13 cellular contexts compared by ENCODE assay signal in the genomic region with DNA sequence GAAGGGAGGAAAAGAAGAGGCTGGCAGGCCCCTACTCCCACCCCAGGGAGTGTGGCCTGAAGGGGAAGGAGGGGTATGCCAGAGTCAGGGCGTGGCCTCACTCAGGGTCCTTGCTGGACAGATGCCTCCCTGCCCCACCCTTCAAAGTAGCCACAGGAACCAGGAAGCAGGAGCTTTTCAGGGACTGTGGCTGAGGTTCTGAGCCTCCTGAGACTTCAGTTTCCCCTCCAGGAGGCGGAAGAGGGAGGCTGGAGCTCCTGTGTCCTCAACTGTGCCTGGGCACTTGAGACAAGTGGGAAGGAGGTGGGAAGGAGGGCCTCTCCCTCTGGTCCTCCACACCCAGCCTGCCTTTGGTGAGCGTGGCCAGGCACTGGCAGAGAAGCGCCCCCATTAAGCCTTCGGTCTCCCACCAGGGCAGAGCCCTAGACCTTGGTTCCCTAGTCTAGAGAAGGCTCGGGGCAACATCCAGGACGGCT. TPM values are rescaled to one million over a fixed set of nuclear protein-coding genes. Genes with fewer than 3 reads are reported as not detected.
DNase-seq lines count a peak whose midpoint lies in the region; ATAC-seq and TF ChIP-seq lines count a peak whose summit lies in the region.
"Had no signal": no experiment of that assay in that cellular context is flagged by ENCODE, and none has a peak within 500 bp of the region (broad histone marks: within the 10 kb centered on the region; RNA-seq: fewer than 3 reads in every experiment).

No MANE protein-coding gene starts in this region.

- peak overlapping the region; percentile 72 for H3K9ac ChIP-seq in NT2/D1 (ENCODE audit: insufficient read length, low read depth)

- no peak for TF ChIP-seq POLR2A in esophagus squamous epithelium (IDR thresholded peaks at IDR 0.05)

- H3K27ac ChIP-seq in esophagus squamous epithelium = peak overlapping the region; percentile 88 to 94 (median 92)
- H3K27ac ChIP-seq in osteoblast (ENCODE audit: low read depth, low read length) = no peak overlapping the region

- H2AFZ ChIP-seq in osteoblast (ENCODE audit: low read length) = no peak overlapping the region

- in situ Hi-C loops in ACHN (cut with HindIII; ENCODE audit: low pct_ligation_motif_present, low pct_unique_long_range_greater_than_20kb, low sequenced_read_pairs) = no loop called here

- H4K20me1 ChIP-seq in osteoblast (ENCODE audit: insufficient read depth, low read length) = no peaks in the 10 kb centered on the region

- ATAC-seq in GM19328 (IDR thresholded peaks at IDR 0.05; ENCODE audit: unreplicated experiment) = no peak

- DNase-seq in ACHN (peak; percentile 20), NT2/D1 (ENCODE audit: low read depth, low spot score) (no peak), esophagus squamous epithelium (lab: John Stamatoyannopoulos, UW) (no peak), osteoblast (ENCODE audit: insufficient read length, low spot score, missing footprints) (peak; percentile 80), islet precursor cell (no peak), NOMO-1 (lab: John Stamatoyannopoulos, UW; ENCODE audit: unreplicated experiment in 2 of 2) (no peak), NCI-H2171 (lab: John Stamatoyannopoulos, UW) (no peak)
- DNase-seq: activated CD4-positive, alpha-beta T cell treated with anti-CD3 and anti-CD28 coated beads for 48 hours; activated naive CD8-positive, alpha-beta T cell treated with anti-CD3 and anti-CD28 coated beads for 36 hours; NCI-H1092 had no signal

- H3K27me3 ChIP-seq in NT2/D1 (ENCODE audit: insufficient read depth, insufficient read length) = peaks cover 8% of the 10 kb centered on the region
- H3K27me3 ChIP-seq in esophagus squamous epithelium = no peaks in the 10 kb centered on the region
- H3K27me3 ChIP-seq in osteoblast (ENCODE audit: insufficient read depth, low read length) = no peaks in the 10 kb centered on the region

- 26 to 60% methylated on average over 2 to 6 of the region's 7 CpGs for WGBS in esophagus squamous epithelium, 2 donors

- H3K79me2 ChIP-seq in osteoblast (ENCODE audit: insufficient read depth, low read length) = no peaks in the 10 kb centered on the region

- H3K4me3 ChIP-seq in NT2/D1 (ENCODE audit: insufficient read length, low read depth) (no peak overlapping the region), esophagus squamous epithelium (peak overlapping the region; percentile 20 to 56 (median 42)), osteoblast (ENCODE audit: insufficient read depth, low read length) (no peak overlapping the region)

- no peaks in the 10 kb centered on the region for H3K9me3 ChIP-seq in NT2/D1 (ENCODE audit: insufficient read depth, low read length)
- no peaks in the 10 kb centered on the region for H3K9me3 ChIP-seq in esophagus squamous epithelium
- H3K9me3 ChIP-seq in osteoblast (ENCODE audit: low read depth, low read length) = no peaks in the 10 kb centered on the region

- H3K36me3 ChIP-seq in NT2/D1 (ENCODE audit: insufficient read depth, insufficient read length, low read length) (peaks cover 46% of the 10 kb centered on the region), esophagus squamous epithelium (peaks cover 0 to 35% (median 0%) of the 10 kb centered on the region in 3 donors), osteoblast (ENCODE audit: insufficient read depth, low read length) (no peaks in the 10 kb centered on the region)

- H3K4me1 ChIP-seq in NT2/D1 (ENCODE audit: insufficient read depth, insufficient read length) (peaks cover 52% of the 10 kb centered on the region), esophagus squamous epithelium (peaks cover 32 to 97% (median 32%) of the 10 kb centered on the region in 3 donors), osteoblast (ENCODE audit: insufficient read depth, low read length) (peaks cover 14% of the 10 kb centered on the region)

- TF ChIP-seq CTCF in esophagus squamous epithelium (IDR thresholded peaks at IDR 0.05) (no peak), osteoblast (IDR thresholded peaks at IDR 0.05; ENCODE audit: extremely low read depth, low read depth, low read length) (no peak)

- H3K4me2 ChIP-seq in osteoblast (ENCODE audit: insufficient read depth, low read length) = peak overlapping the region; percentile 11

- intact Hi-C loops in esophagus squamous epithelium (cut with DNase I) = loop anchor here (10.0 kb wide), 1 partner anchor 50 kb away; no protein-coding TSS in a partner anchor

RNA-seq across cellular contexts. Expression of a gene that starts 5.3 kb away (rescaled TPM):
- total RNA-seq in esophagus squamous epithelium (10 to 100 TPM; 23.4 to 57.2 (median 39.9) TPM), osteoblast (1.4 and 1.5 TPM in 2 replicates)

RNA-seq across cellular contexts. Expression of a gene that starts 28.3 kb away (rescaled TPM):
- 10 to 100 TPM in 1 of 4 donors, 1 to 10 TPM in 3; 2.3 to 13.1 (median 8.7) TPM for total RNA-seq in esophagus squamous epithelium
- 5.4 and 5.9 TPM in 2 replicates for total RNA-seq in osteoblast
- total RNA-seq: B cell had no signal

RNA-seq across cellular contexts. Expression of a gene that starts 40.9 kb away (rescaled TPM):
- total RNA-seq in esophagus squamous epithelium (100 to 1,000 TPM in 3 of 4 donors, 10 to 100 TPM in 1; 85.8 to 150 (median 134) TPM), osteoblast (361 and 392 TPM in 2 replicates)

RNA-seq across cellular contexts. Expression of a gene that starts 52.2 kb away (rescaled TPM):
- total RNA-seq in esophagus squamous epithelium (not detected), osteoblast (not detected in 2 replicates)
- total RNA-seq: activated naive CD8-positive, alpha-beta T cell treated with anti-CD3 and anti-CD28 coated beads for 36 hours; B cell; myocyte had no signal

Comparison
In these comparisons a context has a peak if more than half of its experiments do, and no peak if none do; other contexts are left out.
1. DNase-seq: peak in ACHN (single experiment) and osteoblast (single experiment); none in NT2/D1 (single experiment), esophagus squamous epithelium (single experiment), islet precursor cell (single experiment), NOMO-1 (0 of 2) and NCI-H2171 (single experiment).
2. H3K4me3 ChIP-seq: peak in esophagus squamous epithelium (4 of 4); none in NT2/D1 (single experiment) and osteoblast (single experiment).